ENCODE assay signal across 21 cellular contexts in the genomic region with DNA sequence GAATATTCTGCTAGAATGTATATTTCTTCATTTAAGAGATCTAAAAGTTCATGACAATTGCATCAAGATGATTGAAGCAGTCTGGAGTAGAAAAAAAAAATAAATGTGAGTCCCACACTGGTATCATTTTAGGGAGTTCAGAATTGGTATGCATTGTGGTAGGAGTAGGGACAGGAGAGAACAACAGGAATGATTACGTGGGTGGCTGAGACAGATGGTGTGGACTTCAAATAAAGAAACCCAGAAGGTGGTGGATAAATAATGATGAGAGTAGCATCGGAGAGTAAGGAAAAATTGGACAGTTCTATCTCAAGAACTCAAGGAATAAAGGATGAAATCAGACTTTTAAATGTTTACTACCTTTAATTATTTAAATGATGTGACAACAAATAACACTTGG.
"Had no signal": no experiment of that assay in that cellular context is flagged by ENCODE, and none has a peak within 500 bp of the region (broad histone marks: within the 10 kb centered on the region; RNA-seq: fewer than 3 reads in every experiment).

No MANE protein-coding gene starts in this region.

- DNase-seq: kidney glomerular epithelial cell; left cardiac atrium; left lung; lower lobe of right lung; mammary epithelial cell; mesenchymal stem cell; naive B cell; natural killer cell; nephron progenitor cell; occipital lobe; retina; right cardiac atrium; small intestine; spleen; stimulated activated CD4-positive, alpha-beta T cell treated with anti-CD3 and anti-CD28 coated beads, Interleukin-4, amount 100 ng/mL, for 24 hours; stimulated activated naive CD4-positive, alpha-beta T cell; tibial artery; trophoblast cell; upper lobe of right lung had no signal

- ATAC-seq: left cardiac atrium; left lung; lower lobe of right lung; natural killer cell; right cardiac atrium; sciatic nerve; stimulated activated effector memory CD8-positive, alpha-beta T cell treated with anti-CD3 and anti-CD28 coated beads, Interleukin-12 subunit alpha, Interleukin-12 subunit beta, amount 100 ng/mL, for 72 hours; upper lobe of right lung had no signal
